In genomic region chr11:119361056-119361787, GRCh38 we compare ENCODE assay signal across 8 cellular contexts. TPM values are rescaled to one million over a fixed set of nuclear protein-coding genes. Genes with fewer than 3 reads are reported as not detected.
DNase-seq lines count a peak whose midpoint lies in the region; ATAC-seq and TF ChIP-seq lines count a peak whose summit lies in the region.

No MANE protein-coding gene starts in this region.

- H3K9ac ChIP-seq in HUES48 (ENCODE audit: low read depth, low read length) (no peak overlapping the region), fibroblast of lung (ENCODE audit: insufficient read depth, low read length) (no peak overlapping the region)

- no peaks in the 10 kb centered on the region for H3K9me3 ChIP-seq in HUES48 (ENCODE audit: control insufficient read depth, insufficient read depth, low read length)
- no peaks in the 10 kb centered on the region for H3K9me3 ChIP-seq in fibroblast of lung (ENCODE audit: control insufficient read depth, insufficient read depth, low read depth, low read length)

- H2AFZ ChIP-seq in fibroblast of lung (ENCODE audit: low read length) = no peak overlapping the region

- peak overlapping the region; percentile 85 for H3K27ac ChIP-seq in HUES48 (ENCODE audit: low read depth, low read length)
- peak overlapping the region; percentile 100 for H3K27ac ChIP-seq in RWPE1
- no peak overlapping the region for H3K27ac ChIP-seq in fibroblast of lung (ENCODE audit: insufficient read depth, low read length)

- no peaks in the 10 kb centered on the region for H4K20me1 ChIP-seq in fibroblast of lung (ENCODE audit: control insufficient read depth, extremely low read depth, insufficient read depth, low read length)

- H3K4me2 ChIP-seq in fibroblast of lung (ENCODE audit: extremely low read depth, insufficient read depth, low read length) = no peak overlapping the region

- H3K27me3 ChIP-seq in HUES48 (ENCODE audit: control insufficient read depth, insufficient read depth, low read length) (peaks cover 48% of the 10 kb centered on the region), fibroblast of lung (ENCODE audit: control insufficient read depth, insufficient read depth, low read length) (peaks cover 2% of the 10 kb centered on the region)

- DNase-seq in D341Med (ENCODE audit: low spot score) (peak; percentile 77), RWPE1 (ENCODE audit: low spot score) (peak; percentile 89), fibroblast of lung (ENCODE audit: low read depth in 2 of 2) (peak; percentile 82 to 85), omental fat pad (ENCODE audit: low spot score) (no peak), HuH-7 (ENCODE audit: low spot score) (no peak), GF-D8 (lab: John Stamatoyannopoulos, UW) (no peak), DMS153 (lab: John Stamatoyannopoulos, UW) (no peak)

- peaks cover 22% of the 10 kb centered on the region for H3K4me1 ChIP-seq in HUES48 (ENCODE audit: control insufficient read depth, insufficient read depth, low read length)
- peaks cover 16% of the 10 kb centered on the region for H3K4me1 ChIP-seq in fibroblast of lung (ENCODE audit: control insufficient read depth, extremely low read depth, insufficient read depth, low read length)

- ATAC-seq in omental fat pad (ENCODE audit: low FRiP score) = peak; percentile 90

- CTCF ChIA-PET in RWPE1 (lab: Yijun Ruan, JAX) = interaction anchor here (0.6 to 2.6 kb wide), 7 partner anchors 10 to 345 kb away, joined by 3 to 14 read pairs (median 8); partner anchors contain the start of genes C1QTNF5 and USP2

- TF ChIP-seq CTCF in RWPE1 (conservative IDR thresholded peaks at IDR 0.05; ENCODE audit: low read depth) (no peak), fibroblast of lung (conservative IDR thresholded peaks at IDR 0.05 in 1 of 2, IDR thresholded peaks at IDR 0.05 in 1 of 2; ENCODE audit: low read depth in 1 of 2, low read length in 2 of 2) (no peak), omental fat pad (IDR thresholded peaks at IDR 0.05) (no peak)

- H3K36me3 ChIP-seq in HUES48 (ENCODE audit: control insufficient read depth, insufficient read depth, low read length) (peaks cover 16% of the 10 kb centered on the region; the same call in 1 of the 2 replicates), fibroblast of lung (ENCODE audit: control insufficient read depth, insufficient read depth, low read length) (no peaks in the 10 kb centered on the region)

- no peaks in the 10 kb centered on the region for H3K79me2 ChIP-seq in fibroblast of lung (ENCODE audit: control insufficient read depth, insufficient read depth, low read length)

- peak overlapping the region; percentile 34 for H3K4me3 ChIP-seq in HUES48 (ENCODE audit: low read depth, low read length)
- no peak overlapping the region for H3K4me3 ChIP-seq in fibroblast of lung (replicated peaks in 1 of 4; ENCODE audit: control extremely low read depth in 1 of 4, insufficient read depth in 1 of 4, low read depth in 3 of 4, low read length in 4 of 4)

- POLR2A ChIA-PET in RWPE1 (lab: Yijun Ruan, JAX; ENCODE audit: low non-redundant PET) = no interaction called here

RNA-seq across cellular contexts. Expression of gene MFRP, which starts 14.7 kb away (rescaled TPM):
- total RNA-seq in fibroblast of lung = not detected in 2 replicates
- polyA plus RNA-seq in fibroblast of lung = not detected in 2 replicates
- not detected in 2 replicates for polyA plus RNA-seq in fibroblast of lung (2012)
- not detected in 2 replicates for polyA minus RNA-seq in fibroblast of lung (ENCODE audit: low replicate concordance)
- not detected for total RNA-seq in omental fat pad

RNA-seq across cellular contexts. Expression of gene USP2, which starts 20.3 kb away (rescaled TPM):
- total RNA-seq in fibroblast of lung = 0.77 and 2.3 TPM in 2 replicates
- polyA plus RNA-seq in fibroblast of lung = 0.66 and 1.0 TPM in 2 replicates
- polyA plus RNA-seq in fibroblast of lung (2012) = 0.78 and 0.98 TPM in 2 replicates
- polyA minus RNA-seq in fibroblast of lung (ENCODE audit: low replicate concordance) = 1.4 and 7.7 TPM in 2 replicates
- 10 to 100 TPM in 2 of 4 donors, under 1 TPM in 2; 0.63 to 18.7 (median 9.2) TPM for total RNA-seq in omental fat pad

RNA-seq across cellular contexts. Expression of gene C1QTNF5, which starts 20.5 kb away (rescaled TPM):
- 32.0 and 34.4 TPM in 2 replicates for total RNA-seq in fibroblast of lung
- polyA plus RNA-seq in fibroblast of lung = 13.4 and 13.6 TPM in 2 replicates
- 23.0 and 28.9 TPM in 2 replicates for polyA plus RNA-seq in fibroblast of lung (2012)
- polyA minus RNA-seq in fibroblast of lung (ENCODE audit: low replicate concordance) = 10.6 and 14.9 TPM in 2 replicates
- 10 to 100 TPM; 18.0 to 74.2 (median 35.5) TPM for total RNA-seq in omental fat pad

RNA-seq across cellular contexts. Expression of gene RNF26, which starts 26.9 kb away (rescaled TPM):
- total RNA-seq in fibroblast of lung (4.1 and 7.1 TPM in 2 replicates), omental fat pad (10 to 100 TPM in 1 of 4 donors, 1 to 10 TPM in 3; 8.9 to 11.1 (median 9.4) TPM)
- 22.9 and 38.0 TPM in 2 replicates for polyA plus RNA-seq in fibroblast of lung
- 27.6 and 45.2 TPM in 2 replicates for polyA plus RNA-seq in fibroblast of lung (2012)
- 113 and 145 TPM in 2 replicates for polyA minus RNA-seq in fibroblast of lung (ENCODE audit: low replicate concordance)

RNA-seq across cellular contexts. Expression of gene MCAM, which starts 44.3 kb away (rescaled TPM):
- total RNA-seq in fibroblast of lung (3.9 and 4.8 TPM in 2 replicates), omental fat pad (1,000 to 10,000 TPM in 1 of 4 donors, 100 to 1,000 TPM in 3; 613 to 1,211 (median 746) TPM)
- polyA plus RNA-seq in fibroblast of lung = 8.1 and 26.3 TPM in 2 replicates
- 7.7 and 23.8 TPM in 2 replicates for polyA plus RNA-seq in fibroblast of lung (2012)
- 7.4 and 15.7 TPM in 2 replicates for polyA minus RNA-seq in fibroblast of lung (ENCODE audit: low replicate concordance)

Comparison
In these comparisons a context has a peak if more than half of its experiments do, and no peak if none do; other contexts are left out.
1. DNase-seq: peak in D341Med (single experiment), RWPE1 (single experiment) and fibroblast of lung (2 of 2); none in omental fat pad (single experiment), HuH-7 (single experiment), GF-D8 (single experiment) and DMS153 (single experiment).